ENCODE assay signal across 12 cellular contexts in the genomic region with DNA sequence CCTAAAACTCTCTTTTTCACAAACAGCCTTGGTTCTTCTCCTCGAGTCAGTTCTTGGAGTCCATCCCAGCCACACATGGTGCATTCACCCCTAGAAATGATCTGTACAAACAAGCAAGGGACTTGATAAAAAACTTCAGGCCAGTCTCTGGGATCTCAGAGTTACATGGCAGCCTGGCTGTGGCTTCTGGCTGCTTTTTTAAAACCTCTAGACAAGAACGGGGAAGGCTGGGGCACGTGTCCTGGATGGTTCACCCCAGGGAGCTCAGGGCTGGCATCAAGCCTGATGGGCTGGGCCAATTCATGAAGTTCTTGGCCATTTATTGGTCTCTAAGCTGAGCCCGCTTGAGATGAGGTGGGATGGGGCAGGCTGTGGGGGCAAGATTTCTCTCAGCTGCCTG. TPM values are rescaled to one million over a fixed set of nuclear protein-coding genes. Genes with fewer than 3 reads are reported as not detected.
A peak's percentile ranks its signal among the peaks of the same experiment; 100 is the strongest.
DNase-seq lines count a peak whose midpoint lies in the region; ATAC-seq and TF ChIP-seq lines count a peak whose summit lies in the region.
"Had no signal": no experiment of that assay in that cellular context is flagged by ENCODE, and none has a peak within 500 bp of the region (broad histone marks: within the 10 kb centered on the region; RNA-seq: fewer than 3 reads in every experiment).

No MANE protein-coding gene starts in this region.

- H3K9me3 ChIP-seq in testis, result no peaks in the 10 kb centered on the region

- H3K27me3 ChIP-seq in testis, result no peaks in the 10 kb centered on the region

- H3K4me3 ChIP-seq in cardiac fibroblast (replicated peaks in 1 of 2; ENCODE audit: low read depth in 2 of 2, low read length in 2 of 2) (no peak overlapping the region), testis (no peak overlapping the region)

- no peak for TF ChIP-seq CTCF in cardiac fibroblast (IDR thresholded peaks at IDR 0.05; ENCODE audit: low read depth, low read length)
- no peak for TF ChIP-seq CTCF in testis (IDR thresholded peaks at IDR 0.05)

- DNase-seq in M059J (ENCODE audit: low read depth) (peak; percentile 36), cardiac fibroblast (ENCODE audit: low read depth in 2 of 2) (peak; percentile 52 to 59), iris pigment epithelial cell (ENCODE audit: low read depth) (peak; percentile 71), testis (peak; percentile 44), NCI-H187 (lab: John Stamatoyannopoulos, UW) (no peak)
- DNase-seq: activated naive CD4-positive, alpha-beta T cell treated with Interleukin-2 at 50 U/mL for 16 hours; naive B cell; NCI-H1105 treated with DMSO at 0.1 percent for 48 hours; SHP77; small intestine had no signal

- ATAC-seq in GM19463 (IDR thresholded peaks at IDR 0.05; ENCODE audit: unreplicated experiment) (no peak), HG03108 (IDR thresholded peaks at IDR 0.05; ENCODE audit: unreplicated experiment) (no peak)

- no peaks in the 10 kb centered on the region for H3K36me3 ChIP-seq in testis (ENCODE audit: low read depth, missing control alignments)

- no peak for TF ChIP-seq POLR2A in testis (IDR thresholded peaks at IDR 0.05)

- H3K4me1 ChIP-seq in testis, result peaks cover 3% of the 10 kb centered on the region

- no peak overlapping the region for H3K27ac ChIP-seq in testis

- intact Hi-C loops in testis (cut with DNase I; ENCODE audit: low total_unique reads), result no loop called here

- WGBS in testis, 2 donors, result 43 to 45% methylated on average over 4 of the region's 4 CpGs

RNA-seq across cellular contexts. Expression of gene ZFAND3, which starts 10.4 kb away (rescaled TPM):
- total RNA-seq in M059J (2014; rRNA removed; shearing (Covaris generic)), result 17.6 and 36.2 TPM in 2 replicates
- total RNA-seq in testis, result 100 to 1,000 TPM; 104 to 109 TPM
- polyA plus RNA-seq in testis (ENCODE audit: insufficient read depth, low read depth, low replicate concordance), result 329 TPM

Comparison
In these comparisons a context has a peak if more than half of its experiments do, and no peak if none do; other contexts are left out.
1. DNase-seq: peak in M059J (single experiment), cardiac fibroblast (2 of 2), iris pigment epithelial cell (single experiment) and testis (single experiment); none in NCI-H187 (0 of 2).